36 cellular contexts compared by ENCODE assay signal in genomic region chr7:130768854-130769253, GRCh38. TPM values are rescaled to one million over a fixed set of nuclear protein-coding genes. Genes with fewer than 3 reads are reported as not detected.
DNase-seq lines count a peak whose midpoint lies in the region; ATAC-seq, FAIRE-seq and TF ChIP-seq lines count a peak whose summit lies in the region.
"Had no signal": no experiment of that assay in that cellular context is flagged by ENCODE, and none has a peak within 500 bp of the region (broad histone marks: within the 10 kb centered on the region; RNA-seq: fewer than 3 reads in every experiment).

No MANE protein-coding gene starts in this region.

- in situ Hi-C loops in K562 (cut with MboI): no loop called here

- H3K9me3 ChIP-seq in HCT116 (ENCODE audit: control insufficient read depth in 1 of 2, insufficient read depth in 1 of 2, low read depth in 1 of 2, low read length in 2 of 2) (peaks cover 4 to 14% of the 10 kb centered on the region in 2 experiments; a peak in 1 of 4 replicates), HEK293 (ENCODE audit: control insufficient read depth, insufficient read depth, low read depth, low read length) (no peaks in the 10 kb centered on the region), K562 (replicated peaks; ENCODE audit: control insufficient read depth, insufficient read depth, low read depth, low read length) (0 out of 2 replicates have a peak, but pooled peaks cover 1% of the 10 kb centered on the region)

- TF ChIP-seq RAD21 in HCT116 (IDR thresholded peaks at IDR 0.05; ENCODE audit: low read depth) (no peak), K562 (CRISPR knock-in tag; conservative IDR thresholded peaks at IDR 0.05 in 1 of 2, IDR thresholded peaks at IDR 0.05 in 1 of 2) (no peak)

- no peak for TF ChIP-seq CTCF in HCT116 (IDR thresholded peaks at IDR 0.05 in 2 of 3, conservative IDR thresholded peaks at IDR 0.05 in 1 of 3; ENCODE audit: borderline replicate concordance in 1 of 3, insufficient read depth in 1 of 3, low read depth in 2 of 3, low read length in 2 of 3)
- no peak for TF ChIP-seq CTCF in HEK293 (tag by site-specific recombination; IDR thresholded peaks at IDR 0.05)
- no peak for TF ChIP-seq CTCF in K562 (IDR thresholded peaks at IDR 0.05 in 2 of 3, conservative IDR thresholded peaks at IDR 0.05 in 1 of 3; ENCODE audit: insufficient read depth in 2 of 3, low read depth in 1 of 3, low read length in 3 of 3)

- BruUV-seq in HCT116 (replicated peaks; lab: Mats Ljungman, UMichigan): no TSS peak
- no TSS peak for BruUV-seq in K562 (replicated peaks; lab: Mats Ljungman, UMichigan)

- H3K9me2 ChIP-seq in HCT116 (ENCODE audit: insufficient read depth): no peaks in the 10 kb centered on the region

- H3K27ac ChIP-seq in HCT116 (ENCODE audit: low read depth, low read length) (no peak overlapping the region), HEK293 (ENCODE audit: extremely low read depth, low read depth, low read length) (no peak overlapping the region), K562 (ENCODE audit: extremely low read depth, low read depth, low read length) (no peak overlapping the region)
- H3K27ac ChIP-seq: 22Rv1; A549; BLaER1; BLaER1 treated with 17β-estradiol and CSF1 and Interleukin-3, amounts not matched to agents 10 nM and 100 nM; C4-2B had no signal

- H2AFZ ChIP-seq in HCT116 (ENCODE audit: low read depth, low read length, poor library complexity, severe bottlenecking) (no peak overlapping the region), K562 (ENCODE audit: low read depth, low read length) (no peak overlapping the region)

- TF ChIP-seq EP300 in K562 (IDR thresholded peaks at IDR 0.05; ENCODE audit: low read length): no peak

- H3K79me2 ChIP-seq in HCT116 (ENCODE audit: insufficient read depth, low read length): no peaks in the 10 kb centered on the region
- H3K79me2 ChIP-seq in K562 (ENCODE audit: control insufficient read depth, insufficient read depth, low read length): no peaks in the 10 kb centered on the region

- WGBS in K562 (ENCODE audit: insufficient coverage, low coverage, missing lambda C conversion rate): 0% methylated on average over 1 of the region's 1 CpG

- H3K4me2 ChIP-seq in HCT116 (ENCODE audit: low read length): no peak overlapping the region
- H3K4me2 ChIP-seq in K562 (ENCODE audit: insufficient read depth, low read length): no peak overlapping the region
- H3K4me2 ChIP-seq: A549; BLaER1; BLaER1 treated with 17β-estradiol and CSF1 and Interleukin-3, amounts not matched to agents 10 nM and 100 nM had no signal

- H3K36me3 ChIP-seq in HCT116 (ENCODE audit: control insufficient read depth in 1 of 2, insufficient read depth in 2 of 2, low read length in 2 of 2): no peaks in the 10 kb centered on the region
- H3K36me3 ChIP-seq in HEK293 (ENCODE audit: control insufficient read depth in 2 of 2, insufficient read depth in 1 of 2, low read length in 2 of 2): no peaks in the 10 kb centered on the region
- no peaks in the 10 kb centered on the region for H3K36me3 ChIP-seq in K562 (ENCODE audit: control insufficient read depth, insufficient read depth, low read length)
- H3K36me3 ChIP-seq: BE2C; BLaER1; BLaER1 treated with 17β-estradiol and CSF1 and Interleukin-3, amounts not matched to agents 10 nM and 100 nM had no signal

- H4K20me1 ChIP-seq in HCT116 (ENCODE audit: insufficient read depth) (no peaks in the 10 kb centered on the region), K562 (replicated peaks; ENCODE audit: control insufficient read depth, insufficient read depth, low read length) (no peaks in the 10 kb centered on the region)
- H4K20me1 ChIP-seq: BLaER1; BLaER1 treated with 17β-estradiol and CSF1 and Interleukin-3, amounts not matched to agents 10 nM and 100 nM had no signal

- POLR2A ChIA-PET in HCT116 (lab: Charles Lee): no interaction called here
- POLR2A ChIA-PET in HEK293 (lab: Yijun Ruan, JAX): no interaction called here
- POLR2A ChIA-PET in K562 (lab: Yijun Ruan, JAX): no interaction called here

- FAIRE-seq in K562 (lab: Jason Lieb, UNC): no peak
- FAIRE-seq: A549, D721Med had no signal

- no peaks in the 10 kb centered on the region for H3K4me1 ChIP-seq in HCT116 (ENCODE audit: control insufficient read depth in 1 of 2, insufficient read depth in 2 of 2, low read length in 2 of 2)
- no peaks in the 10 kb centered on the region for H3K4me1 ChIP-seq in HEK293 (ENCODE audit: control insufficient read depth, insufficient read depth, low read length)
- no peaks in the 10 kb centered on the region for H3K4me1 ChIP-seq in K562 (replicated peaks in 1 of 2; ENCODE audit: control insufficient read depth in 2 of 2, insufficient read depth in 2 of 2, low read length in 2 of 2)
- H3K4me1 ChIP-seq: A549; BE2C; BLaER1; BLaER1 treated with 17β-estradiol and CSF1 and Interleukin-3, amounts not matched to agents 10 nM and 100 nM had no signal

- ATAC-seq in HCT116 (no peak), K562 (no peak), HG02610 (IDR thresholded peaks at IDR 0.05; ENCODE audit: unreplicated experiment) (no peak)
- ATAC-seq: A549; CD8-positive, alpha-beta T cell had no signal

- no peaks in the 10 kb centered on the region for H3K27me3 ChIP-seq in HCT116 (ENCODE audit: insufficient read depth, low read length)
- H3K27me3 ChIP-seq in K562 (ENCODE audit: control insufficient read depth in 2 of 2, insufficient read depth in 2 of 2, low read length in 2 of 2): no peaks in the 10 kb centered on the region
- H3K27me3 ChIP-seq: BE2C; BLaER1; BLaER1 treated with 17β-estradiol and CSF1 and Interleukin-3, amounts not matched to agents 10 nM and 100 nM had no signal

- intact Hi-C loops in HCT116 (cut with micrococcal nuclease) (no loop called here), K562 (cut with micrococcal nuclease) (no loop called here)

- RAD21 ChIA-PET in HCT116 (lab: Charles Lee; ENCODE audit: low non-redundant PET in 1 of 2, low total read pairs in 2 of 2, uncharacterized antibody in 2 of 2, unreplicated experiment in 2 of 2): no interaction called here

- TF ChIP-seq POLR2A in HCT116 (IDR thresholded peaks at IDR 0.05; ENCODE audit: borderline replicate concordance, extremely low read depth, insufficient read depth, insufficient read length): no peak
- no peak for TF ChIP-seq POLR2A in K562 (conservative IDR thresholded peaks at IDR 0.05)

- CTCF ChIA-PET in HCT116 (lab: Charles Lee) (no interaction called here), HEK293 (lab: Yijun Ruan, JAX) (interaction anchor here (1.1 kb wide), 1 partner anchor 63 kb away, joined by 4 read pairs; no protein-coding TSS in a partner anchor), K562 (lab: Yijun Ruan, JAX; ENCODE audit: low intra/inter-chr PET ratio) (no interaction called here)

- no peak for DNase-seq in HCT116 (ENCODE audit: low read depth, low spot score)
- DNase-seq in K562 (ENCODE audit: extremely low read depth in 1 of 4, low spot score in 3 of 4): no peak
- DNase-seq in GDM1 (lab: John Stamatoyannopoulos, UW): no peak
- DNase-seq in islet precursor cell: no peak
- DNase-seq: 8988T; ACHN; AML-193; BE2C; C1 segment of cervical spinal cord; Caco-2; Calu3; CD4-positive, alpha-beta memory T cell; CD4-positive, alpha-beta T cell; CD4-positive, CD25-positive, alpha-beta regulatory T cell; CD8-positive, alpha-beta memory T cell; CD8-positive, alpha-beta T cell; COR-L47; DMS 273 treated with DMSO at 0.1 percent for 48 hours; DMS153; DMS53; DMS79; DMS79 treated with DMSO at 0.1 percent for 48 hours; DND-41; EL had no signal

- H3K9me1 ChIP-seq in K562 (ENCODE audit: control insufficient read depth, insufficient read depth, low read length): no peaks in the 10 kb centered on the region

- H3K9ac ChIP-seq in HCT116 (ENCODE audit: low read length): no peak overlapping the region
- no peak overlapping the region for H3K9ac ChIP-seq in K562 (ENCODE audit: insufficient read depth in 1 of 2, low read depth in 2 of 2, low read length in 2 of 2)
- H3K9ac ChIP-seq: BLaER1; BLaER1 treated with 17β-estradiol and CSF1 and Interleukin-3, amounts not matched to agents 10 nM and 100 nM had no signal

- H3K4me3 ChIP-seq in HCT116 (replicated peaks in 1 of 2; ENCODE audit: low read depth in 1 of 2, low read length in 2 of 2): no peak overlapping the region
- H3K4me3 ChIP-seq in HEK293 (ENCODE audit: low read depth, low read length): no peak overlapping the region
- no peak overlapping the region for H3K4me3 ChIP-seq in K562
- H3K4me3 ChIP-seq: A549; BLaER1; BLaER1 treated with 17β-estradiol and CSF1 and Interleukin-3, amounts not matched to agents 10 nM and 100 nM had no signal

TF ChIP-seq in HEK293, 187 proteins besides CTCF, POLR2A, EP300 and RAD21:
- TF ChIP-seq ZNF274 (IDR thresholded peaks at IDR 0.05; ENCODE audit: low read length) (no peak), ZNF274 (tag by site-specific recombination; IDR thresholded peaks at IDR 0.05; ENCODE audit: borderline replicate concordance) (no peak), ZNF791 (tag by site-specific recombination; IDR thresholded peaks at IDR 0.05) (peak; percentile 96), SETDB1 (IDR thresholded peaks at IDR 0.05; ENCODE audit: insufficient read length, low read length) (peak; percentile 69)
TF ChIP-seq in HEK293: peak in this region for 2.

TF ChIP-seq in K562, 482 proteins besides CTCF, POLR2A, EP300 and RAD21 (continues in another document):
- TF ChIP-seq CAMTA2 (CRISPR knock-in tag; conservative IDR thresholded peaks at IDR 0.05): no peak

RNA-seq across cellular contexts. Expression of gene KLF14, which starts 34.8 kb away (rescaled TPM):
- total RNA-seq in HCT116 (2021; ENCODE audit: unreplicated experiment) (0.93 TPM), K562 (2014; rRNA removed) (not detected in 2 replicates), K562 (2014; rRNA removed; fragmentation: Illumina TruSeq; extraction: Trizol) (0.06 TPM in 1 of 2 replicates, not detected in the other), K562 (2015; rRNA removed; fragmentation: Illumina TruSeq; extraction: Trizol) (not detected in 2 replicates), K562 (2021) (not detected in 2 replicates)
- polyA plus RNA-seq in HCT116 (2012): 0.35 and 0.82 TPM in 2 replicates
- 0.35 and 0.37 TPM in 2 replicates for total RNA-seq in K562 (2011; cell fraction: chromatin; rRNA removed; ENCODE audit: low replicate concordance)
- 0.26 and 0.50 TPM in 2 replicates for total RNA-seq in K562 (2011; cell fraction: nucleolus; rRNA removed)
- 0.22 TPM in 1 of 2 replicates, not detected in the other for total RNA-seq in K562 (2011; cell fraction: nucleoplasm; rRNA removed)
- polyA plus RNA-seq in K562 (2011; rRNA removed) (0.03 TPM in 1 of 2 replicates, not detected in the other), K562 (2014; fragmentation: Illumina TruSeq; extraction: Trizol) (not detected in 2 replicates), K562 (2014; fragmentation: Nextera tagmentation; extraction: Ambion mirVana) (not detected), K562 (2014; rRNA removed) (not detected in 2 replicates)
- 0.01 TPM in 2 replicates for polyA plus RNA-seq in K562 (2011; cell fraction: cytosol; rRNA removed)
- 0.03 and 0.09 TPM in 2 replicates for polyA plus RNA-seq in K562 (2011; cell fraction: nucleus; rRNA removed)
- 0.03 TPM in 1 of 2 replicates, not detected in the other for polyA plus RNA-seq in K562 (2012)
- 0.07 TPM in 1 of 2 replicates, not detected in the other for polyA minus RNA-seq in K562 (2011; rRNA and poly(A)+ RNA removed)
- polyA minus RNA-seq in K562 (2011; cell fraction: cytosol; rRNA and poly(A)+ RNA removed): not detected in 2 replicates
- polyA minus RNA-seq in K562 (2011; cell fraction: nucleus; rRNA and poly(A)+ RNA removed): 0.22 and 0.40 TPM in 2 replicates
- total RNA-seq: A673; Caco-2; CD4-positive, alpha-beta memory T cell; CD4-positive, alpha-beta T cell; CD4-positive, CD25-positive, alpha-beta regulatory T cell; CD8-positive, alpha-beta memory T cell; CD8-positive, alpha-beta T cell had no signal
- polyA plus RNA-seq: AG04450; BJ; CD14-positive monocyte; CD4-positive, alpha-beta memory T cell; CD4-positive, CD25-positive, alpha-beta regulatory T cell; CD8-positive, alpha-beta memory T cell had no signal
